ENCODE assay signal across 10 cellular contexts in genomic region chr1:40389234-40389815, GRCh38. TPM values are rescaled to one million over a fixed set of nuclear protein-coding genes. Genes with fewer than 3 reads are reported as not detected.
DNase-seq lines count a peak whose midpoint lies in the region; ATAC-seq, FAIRE-seq and TF ChIP-seq lines count a peak whose summit lies in the region.
"Had no signal": no experiment of that assay in that cellular context is flagged by ENCODE, and none has a peak within 500 bp of the region (broad histone marks: within the 10 kb centered on the region; RNA-seq: fewer than 3 reads in every experiment).

No MANE protein-coding gene starts in this region.

- FAIRE-seq in D721Med (lab: Jason Lieb, UNC), result no peak

- peak in 1 of 10 experiments; percentile 23 for DNase-seq in CD4-positive, alpha-beta T cell
- DNase-seq in NCI-H2029 (lab: John Stamatoyannopoulos, UW), result peak; percentile 79
- DNase-seq in central memory CD4-positive, alpha-beta T cell, result peak; percentile 55
- no peak for DNase-seq in D721Med (ENCODE audit: insufficient read length, low spot score)
- DNase-seq in DMS153 treated with DMSO at 0.1 percent for 48 hours (lab: John Stamatoyannopoulos, UW; ENCODE audit: unreplicated experiment), result no peak
- no peak for DNase-seq in cerebellum (ENCODE audit: low spot score)
- DNase-seq: NCI-H1105 treated with DMSO at 0.1 percent for 48 hours, SJCRH30 had no signal

- intact Hi-C loops in CD4-positive, alpha-beta T cell (cut with DNase I, micrococcal nuclease), result loop anchor here in 1 of 2 experiments (10.0 kb wide), 1 partner anchor 135 kb away; the partner anchor contains the start of gene ZMPSTE24

- peak overlapping the region; percentile 2 to 60 for H3K4me3 ChIP-seq in neutrophil (ENCODE audit: low read depth in 1 of 2, low read length in 1 of 2)
- H3K4me3 ChIP-seq: SJCRH30 had no signal

- H3K9me3 Mint-ChIP-seq in CD4-positive, alpha-beta T cell, result no peaks in the 10 kb centered on the region

- peak; percentile 14 for ATAC-seq in CD4-positive, alpha-beta T cell (ENCODE audit: poor library complexity)
- ATAC-seq in HG02588 (IDR thresholded peaks at IDR 0.05; ENCODE audit: unreplicated experiment), result no peak

- H3K27me3 Mint-ChIP-seq in CD4-positive, alpha-beta T cell, result no peaks in the 10 kb centered on the region

- H3K36me3 ChIP-seq in neutrophil, result peaks cover 53% of the 10 kb centered on the region
- H3K36me3 ChIP-seq: SJCRH30 had no signal

- H3K27ac Mint-ChIP-seq in CD4-positive, alpha-beta T cell, result peak overlapping the region; percentile 96

- peaks cover 44% of the 10 kb centered on the region for H3K36me3 Mint-ChIP-seq in CD4-positive, alpha-beta T cell (ENCODE audit: low read depth)

- TF ChIP-seq CTCF in CD4-positive, alpha-beta T cell (IDR thresholded peaks at IDR 0.05), result no peak
- no peak for TF ChIP-seq CTCF in neutrophil (IDR thresholded peaks at IDR 0.05)
- TF ChIP-seq CTCF in D721Med (IDR thresholded peaks at IDR 0.05; ENCODE audit: insufficient read depth, missing control alignments), result no peak

- peak overlapping the region; percentile 89 for H3K4me3 Mint-ChIP-seq in CD4-positive, alpha-beta T cell

- no peaks in the 10 kb centered on the region for H3K9me3 ChIP-seq in CD4-positive, alpha-beta T cell (ENCODE audit: control insufficient read depth, low read length)
- no peaks in the 10 kb centered on the region for H3K9me3 ChIP-seq in neutrophil
- H3K9me3 ChIP-seq: SJCRH30 had no signal

- peaks cover 99 to 100% of the 10 kb centered on the region in 2 experiments for H3K4me1 ChIP-seq in neutrophil (ENCODE audit: control insufficient read depth in 1 of 2, insufficient read depth in 1 of 2, low read depth in 1 of 2, low read length in 1 of 2)

- peak overlapping the region; percentile 95 for H3K27ac ChIP-seq in CD4-positive, alpha-beta T cell (ENCODE audit: low read depth, low read length)
- H3K27ac ChIP-seq in neutrophil, result peak overlapping the region; percentile 92
- H3K27ac ChIP-seq: SJCRH30 had no signal

- H3K27me3 ChIP-seq in CD4-positive, alpha-beta T cell (ENCODE audit: control insufficient read depth, insufficient read depth, low read length), result no peaks in the 10 kb centered on the region
- H3K27me3 ChIP-seq in neutrophil, result no peaks in the 10 kb centered on the region
- H3K27me3 ChIP-seq: SJCRH30 had no signal

- CTCF ChIA-PET in CD4-positive, alpha-beta T cell (lab: Charles Lee), result interaction anchor here (1.2 to 1.9 kb wide), 2 partner anchors 51 to 73 kb away, joined by 4 to 6 read pairs; no protein-coding TSS in a partner anchor

- peaks cover 86% of the 10 kb centered on the region for H3K4me1 Mint-ChIP-seq in CD4-positive, alpha-beta T cell (ENCODE audit: low read depth)

- POLR2A ChIA-PET in CD4-positive, alpha-beta T cell (lab: Charles Lee), result interaction anchor here (0.9 to 10.9 kb wide), 9 partner anchors 9 to 302 kb away, joined by 3 to 304 read pairs (median 5); partner anchors contain the start of genes NFYC and SMAP2

RNA-seq across cellular contexts. Expression of gene SMAP2, which starts 15.8 kb away (rescaled TPM):
- 100 to 1,000 TPM; 214 to 216 TPM for total RNA-seq in CD4-positive, alpha-beta T cell
- 24.8 TPM for total RNA-seq in cerebellum

Comparison
In these comparisons a context has a peak if more than half of its experiments do, and no peak if none do; other contexts are left out.
1. DNase-seq: peak in NCI-H2029 (single experiment) and central memory CD4-positive, alpha-beta T cell (single experiment); none in D721Med (single experiment), DMS153 treated with DMSO at 0.1 percent for 48 hours (single experiment) and cerebellum (single experiment).